Comparison of ENCODE assay signal across 15 cellular contexts in genomic region chr1:61839702-61840101, GRCh38.
A peak's percentile ranks its signal among the peaks of the same experiment; 100 is the strongest.
DNase-seq lines count a peak whose midpoint lies in the region; ATAC-seq, FAIRE-seq and TF ChIP-seq lines count a peak whose summit lies in the region.
"Had no signal": no experiment of that assay in that cellular context is flagged by ENCODE, and none has a peak within 500 bp of the region (broad histone marks: within the 10 kb centered on the region; RNA-seq: fewer than 3 reads in every experiment).

No MANE protein-coding gene starts in this region.

- H3K36me3 ChIP-seq in endothelial cell of umbilical vein (ENCODE audit: control insufficient read depth in 2 of 2, extremely low read depth in 1 of 2, insufficient read depth in 2 of 2, low read length in 2 of 2) = no peaks in the 10 kb centered on the region
- H3K36me3 ChIP-seq: neutrophil had no signal

- TF ChIP-seq CTCF in endothelial cell of umbilical vein (IDR thresholded peaks at IDR 0.05; ENCODE audit: extremely low read depth in 1 of 2, insufficient read depth in 1 of 2, low read depth in 1 of 2, low read length in 2 of 2) (no peak), nephron (IDR thresholded peaks at IDR 0.05; ENCODE audit: unreplicated experiment in 3 of 3) (no peak)

- H3K4me1 Mint-ChIP-seq in nephron = peaks cover 33% of the 10 kb centered on the region
- peaks cover 3% of the 10 kb centered on the region for H3K4me1 Mint-ChIP-seq in activated naive CD8-positive, alpha-beta T cell treated with anti-CD3 and anti-CD28 coated beads, Interleukin-2, amount 50 U/mL, for 24 hours

- no peaks in the 10 kb centered on the region for H3K27me3 ChIP-seq in endothelial cell of umbilical vein (ENCODE audit: control insufficient read depth in 2 of 2, insufficient read depth in 2 of 2, low read length in 2 of 2)
- H3K27me3 ChIP-seq: body of pancreas, neutrophil had no signal

- H3K9ac ChIP-seq in endothelial cell of umbilical vein (replicated peaks; ENCODE audit: extremely low read depth, insufficient read depth, low read length) = peak overlapping the region; percentile 18

- H3K4me3 ChIP-seq in endothelial cell of umbilical vein (replicated peaks in 1 of 3; ENCODE audit: insufficient read depth in 1 of 3, low read depth in 1 of 3, low read length in 3 of 3) = no peak overlapping the region
- H3K4me3 ChIP-seq: body of pancreas had no signal

- CTCF ChIA-PET in endothelial cell of umbilical vein (lab: Charles Lee) = interaction anchor here (0.8 to 4.1 kb wide), 7 partner anchors 9 to 1869 kb away, joined by 3 to 21 read pairs (median 3); no protein-coding TSS in a partner anchor

- no TSS peak for BruUV-seq in endothelial cell of umbilical vein (replicated peaks; lab: Mats Ljungman, UMichigan)

- intact Hi-C loops in endothelial cell of umbilical vein (cut with micrococcal nuclease) = loop anchor here (2.0 to 5.0 kb wide), 2 partner anchors 97 to 233 kb away; partner anchors contain the start of gene PATJ

- H3K27ac ChIP-seq in endothelial cell of umbilical vein (ENCODE audit: insufficient read depth, low read depth, low read length) = peak overlapping the region; percentile 39
- H3K27ac ChIP-seq: body of pancreas, neutrophil had no signal

- DNase-seq in Caki2 (ENCODE audit: low read depth) = peak; percentile 18
- DNase-seq in RKO (ENCODE audit: low spot score) = peak; percentile 80
- DNase-seq in endothelial cell of umbilical vein (ENCODE audit: low read depth, low spot score) = peak; percentile 71
- DNase-seq in SHP77 treated with DMSO at 0.1 percent for 48 hours (lab: John Stamatoyannopoulos, UW) = no peak
- DNase-seq in AML-193 (lab: John Stamatoyannopoulos, UW) = no peak
- DNase-seq in SKM-1 (lab: John Stamatoyannopoulos, UW; ENCODE audit: unreplicated experiment) = no peak
- no peak for DNase-seq in activated naive CD8-positive, alpha-beta T cell treated with anti-CD3 and anti-CD28 coated beads, Interleukin-2, amount 50 U/mL, for 24 hours
- DNase-seq: body of pancreas; CD8-positive, alpha-beta memory T cell; GOT3; NCI-H748 treated with DMSO at 0.1 percent for 48 hours had no signal

- H3K9me3 Mint-ChIP-seq in nephron = no peaks in the 10 kb centered on the region
- no peaks in the 10 kb centered on the region for H3K9me3 Mint-ChIP-seq in activated naive CD8-positive, alpha-beta T cell treated with anti-CD3 and anti-CD28 coated beads, Interleukin-2, amount 50 U/mL, for 24 hours
- H3K9me3 Mint-ChIP-seq: CD8-positive, alpha-beta memory T cell had no signal

- peak; percentile 38 for FAIRE-seq in endothelial cell of umbilical vein (lab: Jason Lieb, UNC)

- H3K4me2 ChIP-seq in endothelial cell of umbilical vein (ENCODE audit: insufficient read depth, low read length) = peak overlapping the region; percentile 73

- no peaks in the 10 kb centered on the region for H3K79me2 ChIP-seq in endothelial cell of umbilical vein (ENCODE audit: control insufficient read depth, insufficient read depth, low read length)

- no peak for TF ChIP-seq POLR2A in endothelial cell of umbilical vein (IDR thresholded peaks at IDR 0.05; ENCODE audit: low read depth, low read length)

- no peaks in the 10 kb centered on the region for H3K9me1 ChIP-seq in endothelial cell of umbilical vein (replicated peaks; ENCODE audit: control insufficient read depth, extremely low read depth, insufficient read depth, low read length)

- H3K4me3 Mint-ChIP-seq in nephron = no peak overlapping the region
- no peak overlapping the region for H3K4me3 Mint-ChIP-seq in activated naive CD8-positive, alpha-beta T cell treated with anti-CD3 and anti-CD28 coated beads, Interleukin-2, amount 50 U/mL, for 24 hours
- H3K4me3 Mint-ChIP-seq: CD8-positive, alpha-beta memory T cell; WTC11 had no signal

- no peak overlapping the region for H2AFZ ChIP-seq in endothelial cell of umbilical vein (ENCODE audit: low read depth, low read length)

- peaks cover 5% of the 10 kb centered on the region for H3K36me3 Mint-ChIP-seq in nephron (ENCODE audit: low read depth)
- no peaks in the 10 kb centered on the region for H3K36me3 Mint-ChIP-seq in activated naive CD8-positive, alpha-beta T cell treated with anti-CD3 and anti-CD28 coated beads, Interleukin-2, amount 50 U/mL, for 24 hours (ENCODE audit: low read depth)

- ATAC-seq in activated naive CD8-positive, alpha-beta T cell treated with anti-CD3 and anti-CD28 coated beads, Interleukin-2, amount 50 U/mL, for 24 hours = no peak
- ATAC-seq: body of pancreas, esophagus mucosa, WTC11 had no signal

- POLR2A ChIA-PET in endothelial cell of umbilical vein (lab: Charles Lee) = no interaction called here

- in situ Hi-C loops in Caki2 (cut with HindIII; ENCODE audit: low pct_unique_long_range_greater_than_20kb, low sequenced_read_pairs) = no loop called here

- H3K4me1 ChIP-seq in endothelial cell of umbilical vein (ENCODE audit: control insufficient read depth, extremely low read depth, insufficient read depth, low read length) = peaks cover 20% of the 10 kb centered on the region
- H3K4me1 ChIP-seq: body of pancreas had no signal

- no peaks in the 10 kb centered on the region for H3K27me3 Mint-ChIP-seq in nephron (ENCODE audit: low read depth)
- no peaks in the 10 kb centered on the region for H3K27me3 Mint-ChIP-seq in activated naive CD8-positive, alpha-beta T cell treated with anti-CD3 and anti-CD28 coated beads, Interleukin-2, amount 50 U/mL, for 24 hours
- H3K27me3 Mint-ChIP-seq: CD8-positive, alpha-beta memory T cell had no signal

- dilution Hi-C loops in endothelial cell of umbilical vein (cut with MboI; ENCODE audit: extremely low pct_ligation_motif_present, low sequenced_read_pairs) = no loop called here

- H3K9me3 ChIP-seq in endothelial cell of umbilical vein (replicated peaks; ENCODE audit: control insufficient read depth, insufficient read depth, low read length) = no peaks in the 10 kb centered on the region
- H3K9me3 ChIP-seq: body of pancreas, neutrophil had no signal

- H3K27ac Mint-ChIP-seq in nephron = peak overlapping the region in 2 of 3 experiments; percentile 12 to 64
- H3K27ac Mint-ChIP-seq in activated naive CD8-positive, alpha-beta T cell treated with anti-CD3 and anti-CD28 coated beads, Interleukin-2, amount 50 U/mL, for 24 hours = no peak overlapping the region
- H3K27ac Mint-ChIP-seq: WTC11 had no signal

- H4K20me1 ChIP-seq in endothelial cell of umbilical vein (replicated peaks; ENCODE audit: control insufficient read depth, extremely low read depth, insufficient read depth, low read length) = no peaks in the 10 kb centered on the region

TF ChIP-seq in endothelial cell of umbilical vein, 7 proteins besides CTCF, POLR2A, EP300 and RAD21:
- TF ChIP-seq JUN (IDR thresholded peaks at IDR 0.05; ENCODE audit: borderline replicate concordance, insufficient read depth, insufficient read length, low read depth) (peak; percentile 83), MYC (IDR thresholded peaks at IDR 0.05; ENCODE audit: low read depth, low read length) (no peak), EZH2 (IDR thresholded peaks at IDR 0.05; ENCODE audit: borderline replicate concordance, low read depth, low read length, severe bottlenecking) (no peak), FOS (IDR thresholded peaks at IDR 0.05; ENCODE audit: borderline replicate concordance, insufficient read depth, low read length) (peak; percentile 89)

Comparison
In these comparisons a context has a peak if more than half of its experiments do, and no peak if none do; other contexts are left out.
1. DNase-seq: peak in Caki2 (single experiment), RKO (single experiment) and endothelial cell of umbilical vein (single experiment); none in SHP77 treated with DMSO at 0.1 percent for 48 hours (single experiment), AML-193 (0 of 2), SKM-1 (single experiment) and activated naive CD8-positive, alpha-beta T cell treated with anti-CD3 and anti-CD28 coated beads, Interleukin-2, amount 50 U/mL, for 24 hours (single experiment).